Comparison of ENCODE assay signal across 21 cellular contexts in the genomic region with DNA sequence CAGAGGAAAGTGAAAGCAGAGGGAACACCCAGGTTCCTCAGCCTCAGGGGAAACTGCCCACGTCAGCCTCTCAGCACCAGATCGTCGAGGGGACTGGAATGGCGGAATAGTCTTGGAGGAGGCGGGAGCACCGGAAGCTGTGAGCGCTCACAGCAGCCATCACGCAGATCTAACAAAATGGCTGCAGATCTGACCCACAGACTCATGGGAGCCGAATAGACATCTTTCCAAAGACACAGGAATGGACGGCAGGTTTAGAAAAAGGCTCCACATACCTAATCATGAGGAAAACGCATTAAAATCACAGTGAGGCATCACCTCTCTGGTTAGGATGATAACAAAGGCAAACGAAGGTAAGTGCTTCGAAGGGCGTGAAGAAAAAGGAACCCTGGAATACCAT. TPM values are rescaled to one million over a fixed set of nuclear protein-coding genes. Genes with fewer than 3 reads are reported as not detected.
DNase-seq lines count a peak whose midpoint lies in the region; ATAC-seq and TF ChIP-seq lines count a peak whose summit lies in the region.
"Had no signal": no experiment of that assay in that cellular context is flagged by ENCODE, and none has a peak within 500 bp of the region (broad histone marks: within the 10 kb centered on the region; RNA-seq: fewer than 3 reads in every experiment).

No MANE protein-coding gene starts in this region.

- TF ChIP-seq CTCF in left lung (IDR thresholded peaks at IDR 0.05) = no peak

- ATAC-seq in left lobe of liver (no peak), left lung (no peak), HG02870 (IDR thresholded peaks at IDR 0.05; ENCODE audit: unreplicated experiment) (no peak)
- ATAC-seq: gastrocnemius medialis had no signal

- intact Hi-C loops in left lung (cut with DNase I) = no loop called here

- peak overlapping the region; percentile 8 to 79 (median 50); a peak in 20 of 22 replicates for H3K4me2 ChIP-seq in BLaER1 treated with 17β-estradiol and CSF1 and Interleukin-3, amounts not matched to agents 10 nM and 100 nM

- DNase-seq in NCI-H748 (lab: John Stamatoyannopoulos, UW; ENCODE audit: unreplicated experiment) (peak; percentile 70), left lobe of liver (ENCODE audit: low spot score) (peak; percentile 10), putamen (ENCODE audit: low spot score) (no peak), left lung (no peak)
- DNase-seq: DMS79 treated with DMSO at 0.1 percent for 48 hours; gastrocnemius medialis; HCEC 1CT; Karpas-422; stimulated activated CD4-positive, alpha-beta T cell treated with anti-CD3 and anti-CD28 coated beads, Interleukin-4, amount 100 ng/mL, for 1 hour; T-helper 1 cell; WERI-Rb-1 had no signal

- H4K20me1 ChIP-seq in BLaER1 treated with 17β-estradiol and CSF1 and Interleukin-3, amounts not matched to agents 10 nM and 100 nM = no peaks in the 10 kb centered on the region

- no peaks in the 10 kb centered on the region for H3K36me3 ChIP-seq in BLaER1 treated with 17β-estradiol and CSF1 and Interleukin-3, amounts not matched to agents 10 nM and 100 nM
- H3K36me3 ChIP-seq in left lung = no peaks in the 10 kb centered on the region
- H3K36me3 ChIP-seq: gastrocnemius medialis, WERI-Rb-1 had no signal

- peaks cover 5 to 14% (median 11%) of the 10 kb centered on the region in 10 experiments; a peak in 17 of 20 replicates for H3K4me1 ChIP-seq in BLaER1 treated with 17β-estradiol and CSF1 and Interleukin-3, amounts not matched to agents 10 nM and 100 nM
- no peaks in the 10 kb centered on the region for H3K4me1 ChIP-seq in left lung
- H3K4me1 ChIP-seq: gastrocnemius medialis, parathyroid adenoma had no signal

- no peaks in the 10 kb centered on the region for H3K27me3 ChIP-seq in BLaER1 treated with 17β-estradiol and CSF1 and Interleukin-3, amounts not matched to agents 10 nM and 100 nM
- H3K27me3 ChIP-seq in left lung = peaks cover 0 to 48% of the 10 kb centered on the region in 2 donors
- H3K27me3 ChIP-seq: gastrocnemius medialis had no signal

- no peak overlapping the region for H3K27ac ChIP-seq in BLaER1 treated with 17β-estradiol and CSF1 and Interleukin-3, amounts not matched to agents 10 nM and 100 nM
- no peak overlapping the region for H3K27ac ChIP-seq in left lung
- H3K27ac ChIP-seq: gastrocnemius medialis, parathyroid adenoma, WERI-Rb-1 had no signal

- no peak overlapping the region for H3K9ac ChIP-seq in BLaER1 treated with 17β-estradiol and CSF1 and Interleukin-3, amounts not matched to agents 10 nM and 100 nM
- H3K9ac ChIP-seq: parathyroid adenoma had no signal

- H3K9me3 ChIP-seq in BLaER1 treated with 17β-estradiol and CSF1 and Interleukin-3, amounts not matched to agents 10 nM and 100 nM (replicated peaks in 1 of 11) = no peaks in the 10 kb centered on the region
- H3K9me3 ChIP-seq in left lung = no peaks in the 10 kb centered on the region

- H3K4me3 ChIP-seq in BLaER1 treated with 17β-estradiol and CSF1 and Interleukin-3, amounts not matched to agents 10 nM and 100 nM = no peak overlapping the region
- peak overlapping the region; percentile 12; the same call in 1 of the 2 replicates for H3K4me3 ChIP-seq in GM08714 (ENCODE audit: low read length)
- no peak overlapping the region for H3K4me3 ChIP-seq in left lung
- H3K4me3 ChIP-seq: gastrocnemius medialis had no signal

RNA-seq across cellular contexts. Expression of a gene that starts 11.8 kb away (rescaled TPM):
- total RNA-seq in left lobe of liver (1.6 TPM), left lung (10 to 100 TPM in 1 of 2 donors, 1 to 10 TPM in 1; 6.2 to 39.7 TPM)
- total RNA-seq: activated T-helper 1 cell treated with anti-CD3 and anti-CD28 coated beads, Interleukin-12 subunit alpha, Interleukin-12 subunit beta, Interleukin-2, Interleukin-4 antibody, amounts not matched to agents 30 ng/mL and 10 ng/mL and 1 ng/mL, durations not matched to agents 14 hours and 24 hours and 36 hours; dermis microvascular lymphatic vessel endothelial cell; epithelial cell of proximal tubule had no signal

RNA-seq across cellular contexts. Expression of a gene that starts 31.6 kb away (rescaled TPM):
- 0.60 TPM for total RNA-seq in left lobe of liver
- 10 to 100 TPM in 1 of 2 donors, 1 to 10 TPM in 1; 1.8 to 13.5 TPM for total RNA-seq in left lung
- total RNA-seq: activated T-helper 1 cell treated with anti-CD3 and anti-CD28 coated beads, Interleukin-12 subunit alpha, Interleukin-12 subunit beta, Interleukin-2, Interleukin-4 antibody, amounts not matched to agents 30 ng/mL and 10 ng/mL and 1 ng/mL, durations not matched to agents 14 hours and 24 hours and 36 hours; B cell; dermis microvascular lymphatic vessel endothelial cell; epithelial cell of proximal tubule had no signal

RNA-seq across cellular contexts. Expression of a gene that starts 59.2 kb away (rescaled TPM):
- total RNA-seq in left lobe of liver = not detected
- total RNA-seq in left lung = 1 to 10 TPM; 1.0 to 1.4 TPM
- total RNA-seq: B cell, dermis microvascular lymphatic vessel endothelial cell, epithelial cell of proximal tubule, gastrocnemius medialis, lower leg skin, subcutaneous adipose tissue had no signal

Comparison
In these comparisons a context has a peak if more than half of its experiments do, and no peak if none do; other contexts are left out.
1. DNase-seq: peak in NCI-H748 (single experiment) and left lobe of liver (single experiment); none in putamen (single experiment) and left lung (0 of 2).